ENCODE assay signal across 12 cellular contexts in the genomic region with DNA sequence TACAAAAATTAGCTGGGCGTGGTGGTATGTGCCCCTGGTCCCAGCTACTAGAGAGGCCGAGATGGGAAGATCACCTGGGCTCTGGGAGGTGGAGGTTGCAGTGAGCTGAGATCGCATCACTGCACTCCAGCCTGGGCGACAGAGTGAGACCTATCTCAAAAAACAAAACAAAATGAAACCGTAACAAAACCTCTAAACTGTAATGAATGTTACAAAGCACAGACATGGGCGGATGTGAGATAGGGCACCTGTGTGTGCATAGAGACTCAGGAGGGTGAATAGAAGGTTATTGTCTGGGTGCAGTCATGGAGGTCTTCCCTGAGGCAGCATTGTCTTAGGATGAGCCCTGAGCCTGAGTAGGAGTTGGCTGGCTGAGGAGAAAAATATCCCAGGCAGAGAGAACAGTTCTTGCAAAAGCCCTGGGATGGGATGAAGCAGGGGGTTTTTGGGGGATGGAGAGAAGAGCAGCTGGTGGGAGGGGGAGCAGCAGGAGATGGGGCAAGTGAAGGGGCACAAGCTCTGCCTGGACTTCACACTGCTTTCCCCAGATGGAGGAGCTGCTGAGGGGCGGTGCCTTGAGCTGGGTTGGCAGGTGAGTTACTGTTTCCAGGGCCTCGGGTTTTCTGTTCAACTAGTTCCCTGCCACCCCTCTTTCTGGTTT. TPM values are rescaled to one million over a fixed set of nuclear protein-coding genes. Genes with fewer than 3 reads are reported as not detected.
DNase-seq lines count a peak whose midpoint lies in the region; ATAC-seq and TF ChIP-seq lines count a peak whose summit lies in the region.
"Had no signal": no experiment of that assay in that cellular context is flagged by ENCODE, and none has a peak within 500 bp of the region (broad histone marks: within the 10 kb centered on the region; RNA-seq: fewer than 3 reads in every experiment).

No MANE protein-coding gene starts in this region.

- TF ChIP-seq CTCF in glutamatergic neuron (IDR thresholded peaks at IDR 0.05; ENCODE audit: partially characterized antibody, unreplicated experiment), result no peak

- H3K9me3 Mint-ChIP-seq in activated naive CD4-positive, alpha-beta T cell treated with anti-CD3 and anti-CD28 coated beads, Interleukin-2, amount 50 U/mL, for 72 hours, result no peaks in the 10 kb centered on the region
- no peaks in the 10 kb centered on the region for H3K9me3 Mint-ChIP-seq in activated naive CD4-positive, alpha-beta T cell treated with anti-CD3 and anti-CD28 coated beads, Interleukin-2, amount 10 ng/mL, durations not matched to agents 7 days and 5 days
- no peaks in the 10 kb centered on the region for H3K9me3 Mint-ChIP-seq in stimulated activated memory B cell treated with anti-CD40 and anti-IgM and Interleukin-4, amounts not matched to agents 10 μg/mL and 1 μg/mL and 100 μg/mL, for 72 hours
- peaks cover 5% of the 10 kb centered on the region for H3K9me3 Mint-ChIP-seq in glutamatergic neuron (ENCODE audit: unreplicated experiment)
- H3K9me3 Mint-ChIP-seq: HFFc6 had no signal

- no peaks in the 10 kb centered on the region for H3K36me3 Mint-ChIP-seq in activated naive CD4-positive, alpha-beta T cell treated with anti-CD3 and anti-CD28 coated beads, Interleukin-2, amount 50 U/mL, for 72 hours
- no peaks in the 10 kb centered on the region for H3K36me3 Mint-ChIP-seq in activated naive CD4-positive, alpha-beta T cell treated with anti-CD3 and anti-CD28 coated beads, Interleukin-2, amount 10 ng/mL, durations not matched to agents 7 days and 5 days
- peaks cover 18% of the 10 kb centered on the region for H3K36me3 Mint-ChIP-seq in stimulated activated memory B cell treated with anti-CD40 and anti-IgM and Interleukin-4, amounts not matched to agents 10 μg/mL and 1 μg/mL and 100 μg/mL, for 72 hours
- no peaks in the 10 kb centered on the region for H3K36me3 Mint-ChIP-seq in glutamatergic neuron (ENCODE audit: unreplicated experiment)

- peak overlapping the region; percentile 6 to 79 for H3K27ac Mint-ChIP-seq in activated naive CD4-positive, alpha-beta T cell treated with anti-CD3 and anti-CD28 coated beads, Interleukin-2, amount 50 U/mL, for 72 hours
- H3K27ac Mint-ChIP-seq in activated naive CD4-positive, alpha-beta T cell treated with anti-CD3 and anti-CD28 coated beads, Interleukin-2, amount 10 ng/mL, durations not matched to agents 7 days and 5 days, result no peak overlapping the region
- peak overlapping the region; percentile 97 for H3K27ac Mint-ChIP-seq in stimulated activated memory B cell treated with anti-CD40 and anti-IgM and Interleukin-4, amounts not matched to agents 10 μg/mL and 1 μg/mL and 100 μg/mL, for 72 hours
- no peak overlapping the region for H3K27ac Mint-ChIP-seq in glutamatergic neuron (ENCODE audit: unreplicated experiment)

- no peak for DNase-seq in activated naive CD4-positive, alpha-beta T cell treated with anti-CD3 and anti-CD28 coated beads, Interleukin-2, amount 50 U/mL, for 72 hours (ENCODE audit: low spot score in 2 of 2)
- DNase-seq in activated naive CD4-positive, alpha-beta T cell treated with anti-CD3 and anti-CD28 coated beads, Interleukin-2, amount 10 ng/mL, durations not matched to agents 7 days and 5 days, result no peak
- DNase-seq in NCI-H128 (lab: John Stamatoyannopoulos, UW; ENCODE audit: unreplicated experiment) (no peak), glutamatergic neuron (no peak)
- DNase-seq: HFFc6, islet precursor cell, NCI-H748 treated with DMSO at 0.1 percent for 48 hours, T-helper 1 cell had no signal

- no peak for ATAC-seq in activated naive CD4-positive, alpha-beta T cell treated with anti-CD3 and anti-CD28 coated beads, Interleukin-2, amount 50 U/mL, for 72 hours
- peak; percentile 38 for ATAC-seq in GM21723 (IDR thresholded peaks at IDR 0.05; ENCODE audit: unreplicated experiment)
- ATAC-seq in HG03571 (IDR thresholded peaks at IDR 0.05; ENCODE audit: unreplicated experiment), result peak; percentile 37
- peak; percentile 77 for ATAC-seq in stimulated activated memory B cell treated with anti-CD40 and anti-IgM and Interleukin-4, amounts not matched to agents 10 μg/mL and 1 μg/mL and 100 μg/mL, for 72 hours
- ATAC-seq in HG02884 (IDR thresholded peaks at IDR 0.05; ENCODE audit: unreplicated experiment), result no peak

- H3K27me3 Mint-ChIP-seq in activated naive CD4-positive, alpha-beta T cell treated with anti-CD3 and anti-CD28 coated beads, Interleukin-2, amount 10 ng/mL, durations not matched to agents 7 days and 5 days, result no peaks in the 10 kb centered on the region
- no peaks in the 10 kb centered on the region for H3K27me3 Mint-ChIP-seq in stimulated activated memory B cell treated with anti-CD40 and anti-IgM and Interleukin-4, amounts not matched to agents 10 μg/mL and 1 μg/mL and 100 μg/mL, for 72 hours
- peaks cover 2% of the 10 kb centered on the region for H3K27me3 Mint-ChIP-seq in glutamatergic neuron (ENCODE audit: unreplicated experiment)

- peaks cover 18% of the 10 kb centered on the region for H3K4me1 Mint-ChIP-seq in activated naive CD4-positive, alpha-beta T cell treated with anti-CD3 and anti-CD28 coated beads, Interleukin-2, amount 10 ng/mL, durations not matched to agents 7 days and 5 days
- H3K4me1 Mint-ChIP-seq in stimulated activated memory B cell treated with anti-CD40 and anti-IgM and Interleukin-4, amounts not matched to agents 10 μg/mL and 1 μg/mL and 100 μg/mL, for 72 hours, result peaks cover 63% of the 10 kb centered on the region
- no peaks in the 10 kb centered on the region for H3K4me1 Mint-ChIP-seq in glutamatergic neuron (ENCODE audit: low read depth, unreplicated experiment)

- CTCF ChIA-PET in activated naive CD4-positive, alpha-beta T cell treated with anti-CD3 and anti-CD28 coated beads, Interleukin-2, amount 10 ng/mL, durations not matched to agents 7 days and 5 days (lab: Charles Lee), result interaction anchor here (0.7 to 1.5 kb wide), 3 partner anchors 9 to 129 kb away, joined by 4 to 5 read pairs (median 4); no protein-coding TSS in a partner anchor

- no peak overlapping the region for H3K4me3 Mint-ChIP-seq in activated naive CD4-positive, alpha-beta T cell treated with anti-CD3 and anti-CD28 coated beads, Interleukin-2, amount 10 ng/mL, durations not matched to agents 7 days and 5 days
- peak overlapping the region; percentile 79 for H3K4me3 Mint-ChIP-seq in stimulated activated memory B cell treated with anti-CD40 and anti-IgM and Interleukin-4, amounts not matched to agents 10 μg/mL and 1 μg/mL and 100 μg/mL, for 72 hours
- H3K4me3 Mint-ChIP-seq in glutamatergic neuron (ENCODE audit: unreplicated experiment), result no peak overlapping the region
- H3K4me3 Mint-ChIP-seq: HFFc6 had no signal

RNA-seq across cellular contexts. Expression of a gene that starts 5.2 kb away (rescaled TPM):
- 10 to 100 TPM; 12.6 to 19.3 TPM for total RNA-seq in activated naive CD4-positive, alpha-beta T cell treated with anti-CD3 and anti-CD28 coated beads, Interleukin-2, amount 50 U/mL, for 72 hours
- 5.5 TPM for total RNA-seq in glutamatergic neuron (ENCODE audit: unreplicated experiment)

Comparison
In these comparisons a context has a peak if more than half of its experiments do, and no peak if none do; other contexts are left out.
1. H3K27ac Mint-ChIP-seq: peak in activated naive CD4-positive, alpha-beta T cell treated with anti-CD3 and anti-CD28 coated beads, Interleukin-2, amount 50 U/mL, for 72 hours (2 of 2) and stimulated activated memory B cell treated with anti-CD40 and anti-IgM and Interleukin-4, amounts not matched to agents 10 μg/mL and 1 μg/mL and 100 μg/mL, for 72 hours (single experiment); none in activated naive CD4-positive, alpha-beta T cell treated with anti-CD3 and anti-CD28 coated beads, Interleukin-2, amount 10 ng/mL, durations not matched to agents 7 days and 5 days (single experiment) and glutamatergic neuron (single experiment).
2. ATAC-seq: peak in GM21723 (single experiment), HG03571 (single experiment) and stimulated activated memory B cell treated with anti-CD40 and anti-IgM and Interleukin-4, amounts not matched to agents 10 μg/mL and 1 μg/mL and 100 μg/mL, for 72 hours (single experiment); none in activated naive CD4-positive, alpha-beta T cell treated with anti-CD3 and anti-CD28 coated beads, Interleukin-2, amount 50 U/mL, for 72 hours (0 of 2) and HG02884 (single experiment).